2 cellular contexts compared by ENCODE assay signal in the genomic region with DNA sequence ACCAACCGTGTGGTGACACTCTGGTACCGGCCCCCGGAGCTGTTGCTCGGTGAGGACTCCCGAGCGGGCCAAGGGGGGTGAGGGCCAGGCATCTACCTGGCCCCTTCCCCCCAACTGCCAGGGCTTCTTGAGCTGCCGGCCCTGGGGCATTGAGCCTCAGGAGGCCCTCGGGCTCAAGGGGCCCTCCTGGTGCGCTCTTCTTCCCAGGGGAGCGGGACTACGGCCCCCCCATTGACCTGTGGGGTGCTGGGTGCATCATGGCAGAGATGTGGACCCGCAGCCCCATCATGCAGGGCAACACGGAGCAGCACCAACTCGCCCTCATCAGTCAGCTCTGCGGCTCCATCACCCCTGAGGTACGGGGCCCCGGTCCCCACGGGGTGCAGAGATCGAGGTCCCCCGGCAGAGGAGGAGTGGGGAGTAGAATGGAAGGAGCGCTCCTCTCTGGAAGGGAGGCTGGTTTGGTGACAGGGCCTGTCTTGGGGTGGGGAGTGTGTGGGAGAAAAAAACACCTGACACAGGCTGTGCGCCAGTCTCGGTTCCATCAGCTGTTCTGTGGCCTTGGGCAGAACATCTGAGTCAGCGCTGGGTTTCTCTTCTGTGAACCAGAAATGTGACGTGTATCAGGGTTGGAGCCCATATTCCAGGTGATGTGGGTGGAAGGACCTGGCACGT.
TF ChIP-seq lines count a peak whose summit lies in the region.

No MANE protein-coding gene starts in this region.

TF ChIP-seq in GM23338, 12 proteins besides CTCF, POLR2A, EP300 and RAD21 (continued from another document):
- TF ChIP-seq, protein P1, sequence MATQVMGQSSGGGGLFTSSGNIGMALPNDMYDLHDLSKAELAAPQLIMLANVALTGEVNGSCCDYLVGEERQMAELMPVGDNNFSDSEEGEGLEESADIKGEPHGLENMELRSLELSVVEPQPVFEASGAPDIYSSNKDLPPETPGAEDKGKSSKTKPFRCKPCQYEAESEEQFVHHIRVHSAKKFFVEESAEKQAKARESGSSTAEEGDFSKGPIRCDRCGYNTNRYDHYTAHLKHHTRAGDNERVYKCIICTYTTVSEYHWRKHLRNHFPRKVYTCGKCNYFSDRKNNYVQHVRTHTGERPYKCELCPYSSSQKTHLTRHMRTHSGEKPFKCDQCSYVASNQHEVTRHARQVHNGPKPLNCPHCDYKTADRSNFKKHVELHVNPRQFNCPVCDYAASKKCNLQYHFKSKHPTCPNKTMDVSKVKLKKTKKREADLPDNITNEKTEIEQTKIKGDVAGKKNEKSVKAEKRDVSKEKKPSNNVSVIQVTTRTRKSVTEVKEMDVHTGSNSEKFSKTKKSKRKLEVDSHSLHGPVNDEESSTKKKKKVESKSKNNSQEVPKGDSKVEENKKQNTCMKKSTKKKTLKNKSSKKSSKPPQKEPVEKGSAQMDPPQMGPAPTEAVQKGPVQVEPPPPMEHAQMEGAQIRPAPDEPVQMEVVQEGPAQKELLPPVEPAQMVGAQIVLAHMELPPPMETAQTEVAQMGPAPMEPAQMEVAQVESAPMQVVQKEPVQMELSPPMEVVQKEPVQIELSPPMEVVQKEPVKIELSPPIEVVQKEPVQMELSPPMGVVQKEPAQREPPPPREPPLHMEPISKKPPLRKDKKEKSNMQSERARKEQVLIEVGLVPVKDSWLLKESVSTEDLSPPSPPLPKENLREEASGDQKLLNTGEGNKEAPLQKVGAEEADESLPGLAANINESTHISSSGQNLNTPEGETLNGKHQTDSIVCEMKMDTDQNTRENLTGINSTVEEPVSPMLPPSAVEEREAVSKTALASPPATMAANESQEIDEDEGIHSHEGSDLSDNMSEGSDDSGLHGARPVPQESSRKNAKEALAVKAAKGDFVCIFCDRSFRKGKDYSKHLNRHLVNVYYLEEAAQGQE (IDR thresholded peaks at IDR 0.05; ENCODE audit: unreplicated experiment): no peak

TF ChIP-seq in K562, 482 proteins besides CTCF, POLR2A, EP300 and RAD21 (continued from another document):
- TF ChIP-seq, protein P2, sequence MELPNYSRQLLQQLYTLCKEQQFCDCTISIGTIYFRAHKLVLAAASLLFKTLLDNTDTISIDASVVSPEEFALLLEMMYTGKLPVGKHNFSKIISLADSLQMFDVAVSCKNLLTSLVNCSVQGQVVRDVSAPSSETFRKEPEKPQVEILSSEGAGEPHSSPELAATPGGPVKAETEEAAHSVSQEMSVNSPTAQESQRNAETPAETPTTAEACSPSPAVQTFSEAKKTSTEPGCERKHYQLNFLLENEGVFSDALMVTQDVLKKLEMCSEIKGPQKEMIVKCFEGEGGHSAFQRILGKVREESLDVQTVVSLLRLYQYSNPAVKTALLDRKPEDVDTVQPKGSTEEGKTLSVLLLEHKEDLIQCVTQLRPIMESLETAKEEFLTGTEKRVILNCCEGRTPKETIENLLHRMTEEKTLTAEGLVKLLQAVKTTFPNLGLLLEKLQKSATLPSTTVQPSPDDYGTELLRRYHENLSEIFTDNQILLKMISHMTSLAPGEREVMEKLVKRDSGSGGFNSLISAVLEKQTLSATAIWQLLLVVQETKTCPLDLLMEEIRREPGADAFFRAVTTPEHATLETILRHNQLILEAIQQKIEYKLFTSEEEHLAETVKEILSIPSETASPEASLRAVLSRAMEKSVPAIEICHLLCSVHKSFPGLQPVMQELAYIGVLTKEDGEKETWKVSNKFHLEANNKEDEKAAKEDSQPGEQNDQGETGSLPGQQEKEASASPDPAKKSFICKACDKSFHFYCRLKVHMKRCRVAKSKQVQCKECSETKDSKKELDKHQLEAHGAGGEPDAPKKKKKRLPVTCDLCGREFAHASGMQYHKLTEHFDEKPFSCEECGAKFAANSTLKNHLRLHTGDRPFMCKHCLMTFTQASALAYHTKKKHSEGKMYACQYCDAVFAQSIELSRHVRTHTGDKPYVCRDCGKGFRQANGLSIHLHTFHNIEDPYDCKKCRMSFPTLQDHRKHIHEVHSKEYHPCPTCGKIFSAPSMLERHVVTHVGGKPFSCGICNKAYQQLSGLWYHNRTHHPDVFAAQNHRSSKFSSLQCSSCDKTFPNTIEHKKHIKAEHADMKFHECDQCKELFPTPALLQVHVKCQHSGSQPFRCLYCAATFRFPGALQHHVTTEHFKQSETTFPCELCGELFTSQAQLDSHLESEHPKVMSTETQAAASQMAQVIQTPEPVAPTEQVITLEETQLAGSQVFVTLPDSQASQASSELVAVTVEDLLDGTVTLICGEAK (IDR thresholded peaks at IDR 0.05): no peak
- TF ChIP-seq, protein P2 (CRISPR knock-in tag; IDR thresholded peaks at IDR 0.05): no peak
- TF ChIP-seq, protein P3, sequence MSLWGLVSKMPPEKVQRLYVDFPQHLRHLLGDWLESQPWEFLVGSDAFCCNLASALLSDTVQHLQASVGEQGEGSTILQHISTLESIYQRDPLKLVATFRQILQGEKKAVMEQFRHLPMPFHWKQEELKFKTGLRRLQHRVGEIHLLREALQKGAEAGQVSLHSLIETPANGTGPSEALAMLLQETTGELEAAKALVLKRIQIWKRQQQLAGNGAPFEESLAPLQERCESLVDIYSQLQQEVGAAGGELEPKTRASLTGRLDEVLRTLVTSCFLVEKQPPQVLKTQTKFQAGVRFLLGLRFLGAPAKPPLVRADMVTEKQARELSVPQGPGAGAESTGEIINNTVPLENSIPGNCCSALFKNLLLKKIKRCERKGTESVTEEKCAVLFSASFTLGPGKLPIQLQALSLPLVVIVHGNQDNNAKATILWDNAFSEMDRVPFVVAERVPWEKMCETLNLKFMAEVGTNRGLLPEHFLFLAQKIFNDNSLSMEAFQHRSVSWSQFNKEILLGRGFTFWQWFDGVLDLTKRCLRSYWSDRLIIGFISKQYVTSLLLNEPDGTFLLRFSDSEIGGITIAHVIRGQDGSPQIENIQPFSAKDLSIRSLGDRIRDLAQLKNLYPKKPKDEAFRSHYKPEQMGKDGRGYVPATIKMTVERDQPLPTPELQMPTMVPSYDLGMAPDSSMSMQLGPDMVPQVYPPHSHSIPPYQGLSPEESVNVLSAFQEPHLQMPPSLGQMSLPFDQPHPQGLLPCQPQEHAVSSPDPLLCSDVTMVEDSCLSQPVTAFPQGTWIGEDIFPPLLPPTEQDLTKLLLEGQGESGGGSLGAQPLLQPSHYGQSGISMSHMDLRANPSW (CRISPR knock-in tag; IDR thresholded peaks at IDR 0.05): no peak
